28 cellular contexts compared by ENCODE assay signal in genomic region chrX:145773006-145773405, GRCh38. TPM values are rescaled to one million over a fixed set of nuclear protein-coding genes. Genes with fewer than 3 reads are reported as not detected.
"Had no signal": no experiment of that assay in that cellular context is flagged by ENCODE, and none has a peak within 500 bp of the region (broad histone marks: within the 10 kb centered on the region; RNA-seq: fewer than 3 reads in every experiment).

No MANE protein-coding gene starts in this region.

- H3K4me2 ChIP-seq: neural progenitor cell had no signal

- H3K27ac ChIP-seq: left lung, lower lobe of right lung, neural progenitor cell, neutrophil, parathyroid adenoma, sigmoid colon, spleen, tibial nerve, uterus had no signal

- ATAC-seq: left colon; left lung; lower lobe of right lung; natural killer cell; right cardiac atrium; stimulated activated effector memory CD8-positive, alpha-beta T cell treated with anti-CD3 and anti-CD28 coated beads, Interleukin-12 subunit alpha, Interleukin-12 subunit beta, amount 100 ng/mL, for 72 hours had no signal

- H3K9me3 ChIP-seq: left lung, lower lobe of right lung, neutrophil, sigmoid colon, spleen, tibial nerve, uterus had no signal

- H3K4me3 ChIP-seq: left lung, lower lobe of right lung, neural progenitor cell, sigmoid colon, spleen, tibial nerve, uterus had no signal

- H3K36me3 ChIP-seq: left lung, lower lobe of right lung, neural progenitor cell, neutrophil, sigmoid colon, spleen, tibial nerve, uterus had no signal

- DNase-seq: hypothalamus; immature natural killer cell; kidney; left colon; left lung; lower lobe of right lung; mammary epithelial cell; mesendoderm; naive B cell; natural killer cell; nephron progenitor cell; occipital lobe; retina; right cardiac atrium; sigmoid colon; small intestine; spleen; stimulated activated CD4-positive, alpha-beta T cell treated with anti-CD3 and anti-CD28 coated beads, Interleukin-4, amount 100 ng/mL, for 24 hours; stimulated activated naive CD4-positive, alpha-beta T cell; uterus had no signal

- H3K4me1 ChIP-seq: left lung, lower lobe of right lung, neural progenitor cell, parathyroid adenoma, sigmoid colon, spleen, tibial nerve, uterus had no signal

- H2AFZ ChIP-seq: neural progenitor cell, parathyroid adenoma had no signal

- H3K79me2 ChIP-seq: parathyroid adenoma had no signal

- H3K27me3 ChIP-seq: left lung, neural progenitor cell, neutrophil, sigmoid colon, spleen, tibial nerve, uterus had no signal

RNA-seq across cellular contexts. Expression of gene SLITRK2, which starts 44.6 kb away (rescaled TPM):
- total RNA-seq: mononuclear cell, natural killer cell, osteocyte, pulmonary artery endothelial cell had no signal
- polyA plus RNA-seq: immature natural killer cell, mammary epithelial cell had no signal
